Comparison of ENCODE assay signal across 8 cellular contexts in genomic region chr19:13843104-13843921, GRCh38. TPM values are rescaled to one million over a fixed set of nuclear protein-coding genes. Genes with fewer than 3 reads are reported as not detected.
DNase-seq lines count a peak whose midpoint lies in the region; ATAC-seq and TF ChIP-seq lines count a peak whose summit lies in the region.

No MANE protein-coding gene starts in this region.

- no peak for TF ChIP-seq CTCF in GM12865 (IDR thresholded peaks at IDR 0.05; ENCODE audit: insufficient read depth, low read depth, low read length, missing control alignments)
- TF ChIP-seq CTCF in OCI-LY3 (IDR thresholded peaks at IDR 0.05; ENCODE audit: low read depth, low read length) = no peak
- no peak for TF ChIP-seq CTCF in mesothelial cell of epicardium (IDR thresholded peaks at IDR 0.05; ENCODE audit: unreplicated experiment)

- WGBS in aorta, 2 donors = 4 to 5% methylated on average over 21 to 24 of the region's 24 CpGs

- H3K4me3 ChIP-seq in GM12865 (ENCODE audit: low read depth, low read length) (peak overlapping the region; percentile 60), OCI-LY3 (ENCODE audit: low read length) (peak overlapping the region; percentile 89), duodenal mucosa (ENCODE audit: low read depth in 1 of 2, low read length in 2 of 2) (peak overlapping the region; percentile 57 to 66), aorta (ENCODE audit: low read length in 2 of 2) (peak overlapping the region; percentile 49 to 93)

- no peaks in the 10 kb centered on the region for H3K9me3 Mint-ChIP-seq in mesothelial cell of epicardium

- H3K27me3 ChIP-seq in OCI-LY3 (ENCODE audit: low read depth, low read length) (no peaks in the 10 kb centered on the region), duodenal mucosa (ENCODE audit: control insufficient read depth in 1 of 2, insufficient read depth in 2 of 2, low read length in 2 of 2) (no peaks in the 10 kb centered on the region), aorta (ENCODE audit: control insufficient read depth in 1 of 2, insufficient read depth in 2 of 2, low read length in 1 of 2) (no peaks in the 10 kb centered on the region)

- peaks cover 31% of the 10 kb centered on the region for H3K79me2 ChIP-seq in OCI-LY3 (ENCODE audit: low read length)

- intact Hi-C loops in aorta (cut with DNase I) = loop anchor here (5.0 to 10.0 kb wide), 2 partner anchors 691 to 1049 kb away; partner anchors contain the start of genes JUNB (in 2 of the 2), IER2 (in 1 of the 2) and STX10 (in 1 of the 2)

- ATAC-seq in aorta (ENCODE audit: low FRiP score) = no peak

- H3K9me3 ChIP-seq in OCI-LY3 (ENCODE audit: insufficient read depth, low read length) = no peaks in the 10 kb centered on the region
- H3K9me3 ChIP-seq in duodenal mucosa (ENCODE audit: control insufficient read depth in 1 of 2, low read length in 2 of 2) = no peaks in the 10 kb centered on the region
- no peaks in the 10 kb centered on the region for H3K9me3 ChIP-seq in aorta (ENCODE audit: control insufficient read depth, low read length)

- peak overlapping the region; percentile 94 for H3K27ac Mint-ChIP-seq in mesothelial cell of epicardium

- H3K9ac ChIP-seq in OCI-LY3 (ENCODE audit: low read length) (peak overlapping the region; percentile 83), duodenal mucosa (ENCODE audit: low read depth in 1 of 2, low read length in 2 of 2) (peak overlapping the region; percentile 45 to 88)

- H3K4me1 ChIP-seq in OCI-LY3 (ENCODE audit: low read length) = peaks cover 61% of the 10 kb centered on the region
- peaks cover 59 to 69% of the 10 kb centered on the region in 2 donors for H3K4me1 ChIP-seq in duodenal mucosa (ENCODE audit: control insufficient read depth in 1 of 2, insufficient read depth in 2 of 2, low read length in 2 of 2)
- no peaks in the 10 kb centered on the region for H3K4me1 ChIP-seq in aorta (ENCODE audit: control insufficient read depth in 1 of 2, insufficient read depth in 2 of 2, low read length in 2 of 2)

- H3K36me3 ChIP-seq in OCI-LY3 (replicated peaks; ENCODE audit: low read depth, low read length) (no peaks in the 10 kb centered on the region), duodenal mucosa (ENCODE audit: control insufficient read depth in 1 of 2, insufficient read depth in 2 of 2, low read length in 2 of 2) (no peaks in the 10 kb centered on the region), aorta (ENCODE audit: control insufficient read depth in 1 of 2, insufficient read depth in 2 of 2, low read length in 1 of 2) (no peaks in the 10 kb centered on the region)

- H4K20me1 ChIP-seq in OCI-LY3 (ENCODE audit: insufficient read depth, low read length) = no peaks in the 10 kb centered on the region; the same call in 1 of the 2 replicates

- peaks cover 48% of the 10 kb centered on the region for H3K4me1 Mint-ChIP-seq in mesothelial cell of epicardium

- peak overlapping the region; percentile 98 for H3K4me2 ChIP-seq in OCI-LY3 (ENCODE audit: low read length)

- H3K27ac ChIP-seq in OCI-LY3 (ENCODE audit: low read length) (peak overlapping the region; percentile 1; the same call in 1 of the 2 replicates), duodenal mucosa (ENCODE audit: low read depth, low read length) (peak overlapping the region; percentile 97), aorta (ENCODE audit: low read depth in 1 of 2, low read length in 2 of 2) (peak overlapping the region; percentile 89 to 99)

- no peaks in the 10 kb centered on the region for H3K27me3 Mint-ChIP-seq in mesothelial cell of epicardium (ENCODE audit: low read depth)

- no peaks in the 10 kb centered on the region for H3K36me3 Mint-ChIP-seq in mesothelial cell of epicardium

- H3K4me3 Mint-ChIP-seq in mesothelial cell of epicardium = peak overlapping the region; percentile 88

- DNase-seq in GM12865 (ENCODE audit: low read depth) (no peak), mesothelial cell of epicardium (ENCODE audit: low spot score in 2 of 2, unreplicated experiment in 2 of 2) (peak in 1 of 2 experiments; percentile 67), aorta (peak; percentile 82 to 88), HuH-7 (ENCODE audit: low spot score) (no peak), NCI-H748 (lab: John Stamatoyannopoulos, UW; ENCODE audit: unreplicated experiment) (no peak)
- no peak for DNase-seq in activated CD4-positive, CD25-positive, alpha-beta regulatory T cell treated with anti-CD3 and anti-CD28 coated beads, Interleukin-2, amount 50 U/mL, for 72 hours

- peak overlapping the region; percentile 48; the same call in 1 of the 2 replicates for H2AFZ ChIP-seq in OCI-LY3 (ENCODE audit: low read depth, low read length)

RNA-seq across cellular contexts. Expression of gene NANOS3, which starts 33.6 kb away (rescaled TPM):
- total RNA-seq in mesothelial cell of epicardium (4.9 to 8.6 TPM (median 8.2 TPM) in 3 replicates), aorta (1 to 10 TPM in 1 of 2 donors, not detected in 1; 1.0 TPM)
- 1 to 10 TPM in 1 of 2 donors, not detected in 1; 2.5 TPM for polyA plus RNA-seq in aorta

RNA-seq across cellular contexts. Expression of gene ZSWIM4, which starts 48.1 kb away (rescaled TPM):
- total RNA-seq in mesothelial cell of epicardium (21.5 to 23.6 TPM (median 22.7 TPM) in 3 replicates), aorta (10 to 100 TPM; 11.2 to 12.1 TPM)
- 1 to 10 TPM; 2.5 to 3.1 TPM for polyA plus RNA-seq in aorta

Comparison
In these comparisons a context has a peak if more than half of its experiments do, and no peak if none do; other contexts are left out.
1. DNase-seq: peak in aorta (2 of 2); none in GM12865 (single experiment), HuH-7 (single experiment), NCI-H748 (single experiment) and activated CD4-positive, CD25-positive, alpha-beta regulatory T cell treated with anti-CD3 and anti-CD28 coated beads, Interleukin-2, amount 50 U/mL, for 72 hours (single experiment).
2. H3K27ac ChIP-seq: peak in every context shown above with its lines; median percentile 97 in duodenal mucosa; 94 in aorta; 1 in OCI-LY3.
3. Peak in every context shown above with its lines, with median percentiles within 50 percentile points of each other: H3K4me3 ChIP-seq.